ENCODE assay signal across 3 cellular contexts in the genomic region with DNA sequence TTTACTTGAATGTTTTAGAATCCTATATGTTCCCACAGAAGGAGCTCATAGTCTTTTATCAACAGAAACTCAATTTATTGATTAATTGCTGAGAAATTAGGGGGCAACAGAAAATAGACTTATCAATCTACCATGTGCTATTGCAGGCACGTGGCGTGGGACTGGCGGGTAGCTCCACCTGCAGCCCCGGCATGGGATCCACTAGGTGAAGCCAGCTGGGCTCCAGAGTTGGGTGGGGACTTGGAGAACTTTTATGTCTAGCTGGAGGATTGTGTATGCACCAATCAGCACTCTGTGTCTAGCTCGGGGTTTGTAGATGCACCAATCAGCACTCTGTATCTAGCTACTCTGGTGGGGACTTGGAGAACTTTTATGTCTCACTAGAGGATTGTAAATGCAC.
"Had no signal": no experiment of that assay in that cellular context is flagged by ENCODE, and none has a peak within 500 bp of the region (broad histone marks: within the 10 kb centered on the region; RNA-seq: fewer than 3 reads in every experiment).

No MANE protein-coding gene starts in this region.

- ATAC-seq: GM12878 had no signal

- H3K4me3 ChIP-seq: GM12878 had no signal

- DNase-seq: GDM1, GF-D8 had no signal
